ENCODE assay signal across 18 cellular contexts in genomic region chr12:67797316-67797741, GRCh38.
DNase-seq lines count a peak whose midpoint lies in the region; ATAC-seq, FAIRE-seq and TF ChIP-seq lines count a peak whose summit lies in the region.
"Had no signal": no experiment of that assay in that cellular context is flagged by ENCODE, and none has a peak within 500 bp of the region (broad histone marks: within the 10 kb centered on the region; RNA-seq: fewer than 3 reads in every experiment).

No MANE protein-coding gene starts in this region.

- peak; percentile 52 for DNase-seq in DMS 273 (lab: John Stamatoyannopoulos, UW; ENCODE audit: unreplicated experiment)
- peak; percentile 45 for DNase-seq in astrocyte (ENCODE audit: low read depth)
- DNase-seq in cardiac muscle cell (ENCODE audit: low read depth in 1 of 2, low spot score in 1 of 2): peak in 1 of 2 donors; percentile 21
- peak in 6 of 10 donors; percentile 6 to 68 (median 34) for DNase-seq in posterior cingulate gyrus
- DNase-seq in SHP77 (lab: John Stamatoyannopoulos, UW): no peak
- DNase-seq in H4 (ENCODE audit: low spot score): no peak
- no peak for DNase-seq in NCI-H510A treated with DMSO at 0.1 percent for 48 hours (lab: John Stamatoyannopoulos, UW)
- DNase-seq: activated CD4-positive, alpha-beta T cell treated with anti-CD3 and anti-CD28 coated beads for 48 hours; activated CD8-positive, alpha-beta memory T cell treated with anti-CD3 and anti-CD28 coated beads, Interleukin-2, amount 50 U/mL, for 4 hours; activated gamma-delta T cell treated with Interleukin-2 at 50 U/mL for 16 hours; DND-41; NCI-H1105; small intestine; stimulated activated CD4-positive, alpha-beta T cell treated with anti-CD3 and anti-CD28 coated beads, Interleukin-4, amount 100 ng/mL, for 24 hours had no signal

- no peaks in the 10 kb centered on the region for H3K27me3 Mint-ChIP-seq in astrocyte (ENCODE audit: low read depth, unreplicated experiment)

- H3K4me1 ChIP-seq in astrocyte (ENCODE audit: insufficient read depth, low read length): peaks cover 12% of the 10 kb centered on the region
- H3K4me1 ChIP-seq in cardiac muscle cell (ENCODE audit: low read depth): peaks cover 20% of the 10 kb centered on the region

- H3K9ac ChIP-seq in astrocyte (ENCODE audit: low read length): no peak overlapping the region

- H3K9me3 Mint-ChIP-seq in astrocyte (ENCODE audit: unreplicated experiment): no peaks in the 10 kb centered on the region

- no peak for ATAC-seq in HG02610 (IDR thresholded peaks at IDR 0.05; ENCODE audit: unreplicated experiment)

- TF ChIP-seq CTCF in astrocyte (IDR thresholded peaks at IDR 0.05; ENCODE audit: insufficient read depth, low read depth, low read length) (no peak), cardiac muscle cell (IDR thresholded peaks at IDR 0.05; ENCODE audit: low read depth, low read length) (no peak)

- no peak for FAIRE-seq in astrocyte (lab: Jason Lieb, UNC)
- FAIRE-seq: colon, endometrium, H1, small intestine had no signal

- H3K36me3 ChIP-seq in astrocyte (ENCODE audit: insufficient read depth, low read length) (no peaks in the 10 kb centered on the region), cardiac muscle cell (no peaks in the 10 kb centered on the region)

- no peak overlapping the region for H3K27ac Mint-ChIP-seq in astrocyte (ENCODE audit: unreplicated experiment)

- H3K4me2 ChIP-seq in astrocyte (ENCODE audit: low read length): peak overlapping the region; percentile 19

- no peaks in the 10 kb centered on the region for H4K20me1 ChIP-seq in astrocyte (ENCODE audit: insufficient read depth, low read length)

- H2AFZ ChIP-seq in astrocyte (ENCODE audit: low read depth, low read length): no peak overlapping the region

- H3K9me3 ChIP-seq in astrocyte (ENCODE audit: insufficient read depth, low read depth, low read length) (no peaks in the 10 kb centered on the region), cardiac muscle cell (ENCODE audit: low read depth) (no peaks in the 10 kb centered on the region)

- H3K4me3 ChIP-seq in astrocyte (ENCODE audit: insufficient read depth, low read depth, low read length) (no peak overlapping the region), cardiac muscle cell (no peak overlapping the region)

- no peaks in the 10 kb centered on the region for H3K36me3 Mint-ChIP-seq in astrocyte (ENCODE audit: low read depth, unreplicated experiment)

- H3K4me3 Mint-ChIP-seq in astrocyte (ENCODE audit: unreplicated experiment): no peak overlapping the region

- no peak overlapping the region for H3K27ac ChIP-seq in astrocyte (ENCODE audit: low read depth, low read length)
- H3K27ac ChIP-seq in cardiac muscle cell: peak overlapping the region; percentile 61

- H3K79me2 ChIP-seq in astrocyte (ENCODE audit: insufficient read depth, low read length): no peaks in the 10 kb centered on the region

- peaks cover 12% of the 10 kb centered on the region for H3K4me1 Mint-ChIP-seq in astrocyte (ENCODE audit: low read depth, unreplicated experiment)

- no peaks in the 10 kb centered on the region for H3K27me3 ChIP-seq in astrocyte (ENCODE audit: insufficient read depth, low read length)
- no peaks in the 10 kb centered on the region for H3K27me3 ChIP-seq in cardiac muscle cell

- intact Hi-C loops in posterior cingulate gyrus (cut with DNase I): no loop called here

Comparison
In these comparisons a context has a peak if more than half of its experiments do, and no peak if none do; other contexts are left out.
1. DNase-seq: peak in DMS 273 (single experiment), astrocyte (single experiment) and posterior cingulate gyrus (6 of 10); none in SHP77 (0 of 2), H4 (single experiment) and NCI-H510A treated with DMSO at 0.1 percent for 48 hours (single experiment).